10 cellular contexts compared by ENCODE assay signal in genomic region chr2:15408759-15409158, GRCh38.
"Had no signal": no experiment of that assay in that cellular context is flagged by ENCODE, and none has a peak within 500 bp of the region (broad histone marks: within the 10 kb centered on the region; RNA-seq: fewer than 3 reads in every experiment).

No MANE protein-coding gene starts in this region.

- H3K4me3 ChIP-seq: GM23248, GM23338, HAP-1 had no signal

- H3K27ac Mint-ChIP-seq: GM23338, H9, HFFc6 had no signal

- ATAC-seq: GM23338, HCT116 had no signal

- H3K9me3 ChIP-seq: HAP-1 had no signal

- H3K4me3 Mint-ChIP-seq: GM23338, H9, HFFc6 had no signal

- H3K4me2 ChIP-seq: GM23338 had no signal

- H3K36me3 ChIP-seq: HAP-1 had no signal

- H3K9ac ChIP-seq: GM23248 had no signal

- H3K4me1 ChIP-seq: HAP-1 had no signal

- DNase-seq: GM23248, GOT3, H7, H9, HCEC 1CT, HFFc6 had no signal

- FAIRE-seq: H1 had no signal

- H3K27ac ChIP-seq: GM23248 had no signal

- H2AFZ ChIP-seq: GM23248, GM23338 had no signal

- H3K9me3 Mint-ChIP-seq: GM23338, H9, HFFc6 had no signal
